ENCODE assay signal across 1 cellular context in genomic region chr7:124720195-124720594, GRCh38.
TF ChIP-seq lines count a peak whose summit lies in the region.

No MANE protein-coding gene starts in this region.

TF ChIP-seq in SK-N-SH, 30 proteins besides CTCF, POLR2A, EP300 and RAD21 (continued from another document):
- no peak for TF ChIP-seq USF2 (IDR thresholded peaks at IDR 0.05; ENCODE audit: borderline replicate concordance, low read depth, low read length)
- TF ChIP-seq JUND (IDR thresholded peaks at IDR 0.05) = no peak
- TF ChIP-seq MAX (IDR thresholded peaks at IDR 0.05; ENCODE audit: low read depth) = no peak
- no peak for TF ChIP-seq SMC3 (IDR thresholded peaks at IDR 0.05; ENCODE audit: low read depth, low read length)
- no peak for TF ChIP-seq CHD2 (IDR thresholded peaks at IDR 0.05; ENCODE audit: low read length, partially characterized antibody)
- TF ChIP-seq NFIC (IDR thresholded peaks at IDR 0.05; ENCODE audit: borderline replicate concordance) = no peak
- TF ChIP-seq GABPA (IDR thresholded peaks at IDR 0.05; ENCODE audit: low read depth) = no peak
- no peak for TF ChIP-seq PBX3 (IDR thresholded peaks at IDR 0.05)
- TF ChIP-seq RCOR1 (IDR thresholded peaks at IDR 0.05; ENCODE audit: low read length) = no peak
- TF ChIP-seq RXRA (IDR thresholded peaks at IDR 0.05; ENCODE audit: borderline replicate concordance, low read depth) = no peak
